In the genomic region with DNA sequence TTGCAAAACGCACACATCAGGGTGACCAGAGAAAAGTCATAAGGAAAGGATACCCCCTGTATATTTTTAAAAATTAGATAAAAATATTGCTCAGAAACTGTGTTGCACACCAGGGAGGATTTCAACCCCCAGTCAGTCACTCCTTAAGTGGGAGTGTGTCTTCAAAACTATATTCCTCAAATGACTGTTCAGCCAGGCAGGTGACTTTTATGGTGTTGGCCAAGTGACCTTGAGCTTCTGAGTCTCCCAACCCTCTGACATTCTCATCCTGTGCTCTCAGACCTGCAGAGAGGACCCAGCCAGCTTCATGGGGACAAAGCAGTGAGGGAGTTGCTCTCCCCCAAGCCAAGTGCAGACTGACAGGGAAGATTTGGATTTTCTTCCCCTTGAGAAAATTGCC, we compare ENCODE assay signal across 24 cellular contexts.
DNase-seq lines count a peak whose midpoint lies in the region; ATAC-seq, FAIRE-seq and TF ChIP-seq lines count a peak whose summit lies in the region.
"Had no signal": no experiment of that assay in that cellular context is flagged by ENCODE, and none has a peak within 500 bp of the region (broad histone marks: within the 10 kb centered on the region; RNA-seq: fewer than 3 reads in every experiment).

No MANE protein-coding gene starts in this region.

- peak; percentile 36 to 66 for ATAC-seq in activated naive CD4-positive, alpha-beta T cell treated with anti-CD3 and anti-CD28 coated beads, Interleukin-2, amount 50 U/mL, for 72 hours
- ATAC-seq in HG02759 (IDR thresholded peaks at IDR 0.05; ENCODE audit: unreplicated experiment) (peak; percentile 34), K562 (no peak), GM21786 (IDR thresholded peaks at IDR 0.05; ENCODE audit: unreplicated experiment) (no peak), GM21576 (IDR thresholded peaks at IDR 0.05; ENCODE audit: unreplicated experiment) (no peak)
- ATAC-seq: HepG2, SK-N-SH treated with all-trans-retinoic acid at 6 μM for 48 hours had no signal

- H3K36me3 ChIP-seq in K562 (ENCODE audit: control insufficient read depth, insufficient read depth, low read length) = no peaks in the 10 kb centered on the region
- H3K36me3 ChIP-seq: BLaER1 had no signal

- H3K4me3 ChIP-seq in GM12865 (ENCODE audit: low read depth, low read length) = no peak overlapping the region
- no peak overlapping the region for H3K4me3 ChIP-seq in K562
- H3K4me3 ChIP-seq: BLaER1 had no signal

- FAIRE-seq in K562 (lab: Jason Lieb, UNC) = no peak
- FAIRE-seq: A204.1, D721Med, GM19239, H54, HepG2, RCC 7860 had no signal

- TF ChIP-seq RAD21 in K562 (CRISPR knock-in tag; conservative IDR thresholded peaks at IDR 0.05 in 1 of 2, IDR thresholded peaks at IDR 0.05 in 1 of 2) = no peak

- in situ Hi-C loops in K562 (cut with MboI) = no loop called here

- CTCF ChIA-PET in K562 (lab: Yijun Ruan, JAX; ENCODE audit: low intra/inter-chr PET ratio) = no interaction called here

- no peaks in the 10 kb centered on the region for H3K79me2 ChIP-seq in K562 (ENCODE audit: control insufficient read depth, insufficient read depth, low read length)

- no peaks in the 10 kb centered on the region for H3K9me3 Mint-ChIP-seq in activated naive CD4-positive, alpha-beta T cell treated with anti-CD3 and anti-CD28 coated beads, Interleukin-2, amount 50 U/mL, for 72 hours

- BruUV-seq in K562 (replicated peaks; lab: Mats Ljungman, UMichigan) = no TSS peak

- DNase-seq in activated naive CD4-positive, alpha-beta T cell treated with anti-CD3 and anti-CD28 coated beads, Interleukin-2, amount 50 U/mL, for 72 hours (ENCODE audit: low spot score in 2 of 2) = no peak
- DNase-seq in activated naive CD4-positive, alpha-beta T cell treated with anti-CD3 and anti-CD28 coated beads, Interleukin-2, amount 50 U/mL, for 16 hours = no peak
- DNase-seq in GM12865 (ENCODE audit: low read depth) = peak; percentile 42
- DNase-seq in K562 (ENCODE audit: extremely low read depth in 1 of 4, low spot score in 3 of 4) = no peak
- DNase-seq in NCI-H748 (lab: John Stamatoyannopoulos, UW; ENCODE audit: unreplicated experiment) = no peak
- DNase-seq: CD4-positive, CD25-positive, alpha-beta regulatory T cell; Kasumi-1; NCI-H1048; NCI-H1417; NCI-H1694; NCI-H2029 treated with DMSO at 0.1 percent for 48 hours; NCI-H2227 treated with DMSO at 0.1 percent for 48 hours; NCI-H526 treated with DMSO at 0.1 percent for 48 hours had no signal

- no peak for TF ChIP-seq EP300 in K562 (IDR thresholded peaks at IDR 0.05; ENCODE audit: low read length)

- peaks cover 20% of the 10 kb centered on the region in 2 experiments for H3K4me1 ChIP-seq in K562 (replicated peaks in 1 of 2; ENCODE audit: control insufficient read depth in 2 of 2, insufficient read depth in 2 of 2, low read length in 2 of 2)
- H3K4me1 ChIP-seq: BLaER1 had no signal

- no peak for TF ChIP-seq CTCF in GM12865 (IDR thresholded peaks at IDR 0.05; ENCODE audit: insufficient read depth, low read depth, low read length, missing control alignments)
- no peak for TF ChIP-seq CTCF in K562 (IDR thresholded peaks at IDR 0.05 in 2 of 3, conservative IDR thresholded peaks at IDR 0.05 in 1 of 3; ENCODE audit: insufficient read depth in 2 of 3, low read depth in 1 of 3, low read length in 3 of 3)

- WGBS in K562 (ENCODE audit: insufficient coverage, low coverage, missing lambda C conversion rate) = 89% methylated on average over 1 of the region's 1 CpG

- no peak overlapping the region for H2AFZ ChIP-seq in K562 (ENCODE audit: low read depth, low read length)

- no peaks in the 10 kb centered on the region for H3K27me3 ChIP-seq in K562 (ENCODE audit: control insufficient read depth in 2 of 2, insufficient read depth in 2 of 2, low read length in 2 of 2)
- H3K27me3 ChIP-seq: BLaER1 had no signal

- H3K27ac ChIP-seq in K562 (ENCODE audit: extremely low read depth, low read depth, low read length) = no peak overlapping the region
- H3K27ac ChIP-seq: BLaER1 had no signal

- H3K36me3 Mint-ChIP-seq in activated naive CD4-positive, alpha-beta T cell treated with anti-CD3 and anti-CD28 coated beads, Interleukin-2, amount 50 U/mL, for 72 hours = peaks cover 0 to 4% of the 10 kb centered on the region in 2 donors
- H3K36me3 Mint-ChIP-seq: CD4-positive, CD25-positive, alpha-beta regulatory T cell had no signal

- no peak overlapping the region for H3K4me2 ChIP-seq in K562 (ENCODE audit: insufficient read depth, low read length)
- H3K4me2 ChIP-seq: BLaER1 had no signal

- H4K20me1 ChIP-seq in K562 (replicated peaks; ENCODE audit: control insufficient read depth, insufficient read depth, low read length) = no peaks in the 10 kb centered on the region
- H4K20me1 ChIP-seq: BLaER1 had no signal

- H3K9me1 ChIP-seq in K562 (ENCODE audit: control insufficient read depth, insufficient read depth, low read length) = no peaks in the 10 kb centered on the region

- 0 out of 4 replicates have a peak overlapping the region, but pooled peaks of 1 of the 2 experiments have one; percentile 11 for H3K9ac ChIP-seq in K562 (ENCODE audit: insufficient read depth in 1 of 2, low read depth in 2 of 2, low read length in 2 of 2)
- H3K9ac ChIP-seq: BLaER1 had no signal

- POLR2A ChIA-PET in K562 (lab: Yijun Ruan, JAX) = interaction anchor here (0.6 kb wide), 1 partner anchor 741 kb away, joined by 3 read pairs; no protein-coding TSS in a partner anchor

- H3K9me3 ChIP-seq in K562 (replicated peaks; ENCODE audit: control insufficient read depth, insufficient read depth, low read depth, low read length) = no peaks in the 10 kb centered on the region

- TF ChIP-seq POLR2A in K562 (conservative IDR thresholded peaks at IDR 0.05) = no peak

- intact Hi-C loops in K562 (cut with micrococcal nuclease) = loop anchor here (5.0 kb wide), 1 partner anchor 688 kb away; no protein-coding TSS in a partner anchor

- H3K27ac Mint-ChIP-seq in activated naive CD4-positive, alpha-beta T cell treated with anti-CD3 and anti-CD28 coated beads, Interleukin-2, amount 50 U/mL, for 72 hours = no peak overlapping the region
- H3K27ac Mint-ChIP-seq: CD4-positive, CD25-positive, alpha-beta regulatory T cell had no signal

TF ChIP-seq in K562, 482 proteins besides CTCF, POLR2A, EP300 and RAD21:
- TF ChIP-seq ESRRA (IDR thresholded peaks at IDR 0.05; ENCODE audit: borderline replicate concordance, low read depth) = 0 out of 2 replicates have a peak, but pooled peaks have one; percentile 27
- TF ChIP-seq, protein P1, sequence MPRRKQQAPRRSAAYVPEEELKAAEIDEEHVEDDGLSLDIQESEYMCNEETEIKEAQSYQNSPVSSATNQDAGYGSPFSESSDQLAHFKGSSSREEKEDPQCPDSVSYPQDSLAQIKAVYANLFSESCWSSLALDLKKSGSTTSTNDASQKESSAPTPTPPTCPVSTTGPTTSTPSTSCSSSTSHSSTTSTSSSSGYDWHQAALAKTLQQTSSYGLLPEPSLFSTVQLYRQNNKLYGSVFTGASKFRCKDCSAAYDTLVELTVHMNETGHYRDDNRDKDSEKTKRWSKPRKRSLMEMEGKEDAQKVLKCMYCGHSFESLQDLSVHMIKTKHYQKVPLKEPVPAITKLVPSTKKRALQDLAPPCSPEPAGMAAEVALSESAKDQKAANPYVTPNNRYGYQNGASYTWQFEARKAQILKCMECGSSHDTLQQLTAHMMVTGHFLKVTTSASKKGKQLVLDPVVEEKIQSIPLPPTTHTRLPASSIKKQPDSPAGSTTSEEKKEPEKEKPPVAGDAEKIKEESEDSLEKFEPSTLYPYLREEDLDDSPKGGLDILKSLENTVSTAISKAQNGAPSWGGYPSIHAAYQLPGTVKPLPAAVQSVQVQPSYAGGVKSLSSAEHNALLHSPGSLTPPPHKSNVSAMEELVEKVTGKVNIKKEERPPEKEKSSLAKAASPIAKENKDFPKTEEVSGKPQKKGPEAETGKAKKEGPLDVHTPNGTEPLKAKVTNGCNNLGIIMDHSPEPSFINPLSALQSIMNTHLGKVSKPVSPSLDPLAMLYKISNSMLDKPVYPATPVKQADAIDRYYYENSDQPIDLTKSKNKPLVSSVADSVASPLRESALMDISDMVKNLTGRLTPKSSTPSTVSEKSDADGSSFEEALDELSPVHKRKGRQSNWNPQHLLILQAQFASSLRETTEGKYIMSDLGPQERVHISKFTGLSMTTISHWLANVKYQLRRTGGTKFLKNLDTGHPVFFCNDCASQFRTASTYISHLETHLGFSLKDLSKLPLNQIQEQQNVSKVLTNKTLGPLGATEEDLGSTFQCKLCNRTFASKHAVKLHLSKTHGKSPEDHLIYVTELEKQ (CRISPR knock-in tag; IDR thresholded peaks at IDR 0.05) = no peak
- TF ChIP-seq, protein P2, sequence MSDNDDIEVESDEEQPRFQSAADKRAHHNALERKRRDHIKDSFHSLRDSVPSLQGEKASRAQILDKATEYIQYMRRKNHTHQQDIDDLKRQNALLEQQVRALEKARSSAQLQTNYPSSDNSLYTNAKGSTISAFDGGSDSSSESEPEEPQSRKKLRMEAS (CRISPR knock-in tag; IDR thresholded peaks at IDR 0.05) = no peak
- TF ChIP-seq, protein P3, sequence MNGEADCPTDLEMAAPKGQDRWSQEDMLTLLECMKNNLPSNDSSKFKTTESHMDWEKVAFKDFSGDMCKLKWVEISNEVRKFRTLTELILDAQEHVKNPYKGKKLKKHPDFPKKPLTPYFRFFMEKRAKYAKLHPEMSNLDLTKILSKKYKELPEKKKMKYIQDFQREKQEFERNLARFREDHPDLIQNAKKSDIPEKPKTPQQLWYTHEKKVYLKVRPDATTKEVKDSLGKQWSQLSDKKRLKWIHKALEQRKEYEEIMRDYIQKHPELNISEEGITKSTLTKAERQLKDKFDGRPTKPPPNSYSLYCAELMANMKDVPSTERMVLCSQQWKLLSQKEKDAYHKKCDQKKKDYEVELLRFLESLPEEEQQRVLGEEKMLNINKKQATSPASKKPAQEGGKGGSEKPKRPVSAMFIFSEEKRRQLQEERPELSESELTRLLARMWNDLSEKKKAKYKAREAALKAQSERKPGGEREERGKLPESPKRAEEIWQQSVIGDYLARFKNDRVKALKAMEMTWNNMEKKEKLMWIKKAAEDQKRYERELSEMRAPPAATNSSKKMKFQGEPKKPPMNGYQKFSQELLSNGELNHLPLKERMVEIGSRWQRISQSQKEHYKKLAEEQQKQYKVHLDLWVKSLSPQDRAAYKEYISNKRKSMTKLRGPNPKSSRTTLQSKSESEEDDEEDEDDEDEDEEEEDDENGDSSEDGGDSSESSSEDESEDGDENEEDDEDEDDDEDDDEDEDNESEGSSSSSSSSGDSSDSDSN (IDR thresholded peaks at IDR 0.05; ENCODE audit: borderline replicate concordance in 1 of 2, low read depth in 2 of 2, low read length in 2 of 2) = no peak
- TF ChIP-seq SP1 (CRISPR knock-in tag; IDR thresholded peaks at IDR 0.05) = no peak
- TF ChIP-seq, protein P4, sequence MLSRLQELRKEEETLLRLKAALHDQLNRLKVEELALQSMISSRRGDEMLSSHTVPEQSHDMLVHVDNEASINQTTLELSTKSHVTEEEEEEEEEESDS (CRISPR knock-in tag; IDR thresholded peaks at IDR 0.05) = no peak
- TF ChIP-seq MED1 (CRISPR knock-in tag; IDR thresholded peaks at IDR 0.05; ENCODE audit: borderline replicate concordance) = no peak
TF ChIP-seq in K562: peak in this region for 1.

Comparison
In these comparisons a context has a peak if more than half of its experiments do, and no peak if none do; other contexts are left out.
1. ATAC-seq: peak in activated naive CD4-positive, alpha-beta T cell treated with anti-CD3 and anti-CD28 coated beads, Interleukin-2, amount 50 U/mL, for 72 hours (2 of 2) and HG02759 (single experiment); none in K562 (single experiment), GM21786 (single experiment) and GM21576 (single experiment).